In genomic region chr5:134113572-134113907, GRCh38 we compare ENCODE assay signal across 9 cellular contexts. TPM values are rescaled to one million over a fixed set of nuclear protein-coding genes. Genes with fewer than 3 reads are reported as not detected.
DNase-seq lines count a peak whose midpoint lies in the region; TF ChIP-seq lines count a peak whose summit lies in the region.
"Had no signal": no experiment of that assay in that cellular context is flagged by ENCODE, and none has a peak within 500 bp of the region (broad histone marks: within the 10 kb centered on the region; RNA-seq: fewer than 3 reads in every experiment).

No MANE protein-coding gene starts in this region.

- peaks cover 53% of the 10 kb centered on the region for H3K4me1 Mint-ChIP-seq in nephron progenitor cell

- H3K27ac ChIP-seq in left ventricle myocardium inferior (replicated peaks): no peak overlapping the region
- no peak overlapping the region for H3K27ac ChIP-seq in right atrium auricular region
- H3K27ac ChIP-seq in coronary artery: no peak overlapping the region
- H3K27ac ChIP-seq in vagina: no peak overlapping the region
- no peak overlapping the region for H3K27ac ChIP-seq in substantia nigra (ENCODE audit: low read depth, low read length, poor library complexity, severe bottlenecking)

- H3K27ac Mint-ChIP-seq in nephron progenitor cell: no peak overlapping the region

- H3K36me3 ChIP-seq in left ventricle myocardium inferior (no peaks in the 10 kb centered on the region), right atrium auricular region (no peaks in the 10 kb centered on the region), vagina (no peaks in the 10 kb centered on the region)

- TF ChIP-seq POLR2A in vagina (IDR thresholded peaks at IDR 0.05): no peak

- peaks cover 32% of the 10 kb centered on the region for H3K4me1 ChIP-seq in left ventricle myocardium inferior
- H3K4me1 ChIP-seq in right atrium auricular region: peaks cover 0 to 24% of the 10 kb centered on the region in 2 donors
- peaks cover 24% of the 10 kb centered on the region for H3K4me1 ChIP-seq in vagina

- intact Hi-C loops in left ventricle myocardium inferior (cut with micrococcal nuclease): no loop called here
- intact Hi-C loops in vagina (cut with DNase I): no loop called here

- no peak for DNase-seq in left ventricle myocardium inferior
- DNase-seq in right atrium auricular region (ENCODE audit: low spot score): no peak
- no peak for DNase-seq in coronary artery (ENCODE audit: low spot score)
- peak; percentile 23 for DNase-seq in nephron progenitor cell
- DNase-seq in vagina (ENCODE audit: extremely low spot score in 2 of 2): no peak
- DNase-seq in stimulated activated naive CD4-positive, alpha-beta T cell treated with Interleukin-2 at 50 U/mL for 16 hours (lab: John Stamatoyannopoulos, UW): no peak
- DNase-seq in substantia nigra (lab: John Stamatoyannopoulos, UW): no peak
- DNase-seq in effector CD8-positive, alpha-beta T cell (lab: John Stamatoyannopoulos, UW): no peak

- H3K4me3 Mint-ChIP-seq in nephron progenitor cell: peak overlapping the region; percentile 86

- H3K36me3 Mint-ChIP-seq in nephron progenitor cell (ENCODE audit: low read depth): no peaks in the 10 kb centered on the region

- peaks cover 22% of the 10 kb centered on the region for H3K27me3 Mint-ChIP-seq in nephron progenitor cell (ENCODE audit: low read depth, poor library complexity)

- H3K27me3 ChIP-seq in left ventricle myocardium inferior (ENCODE audit: low read depth): peaks cover 30% of the 10 kb centered on the region
- H3K27me3 ChIP-seq in right atrium auricular region: no peaks in the 10 kb centered on the region
- no peaks in the 10 kb centered on the region for H3K27me3 ChIP-seq in vagina
- H3K27me3 ChIP-seq: SJSA1 had no signal

- H3K9me3 ChIP-seq in left ventricle myocardium inferior (replicated peaks) (no peaks in the 10 kb centered on the region), right atrium auricular region (no peaks in the 10 kb centered on the region), vagina (no peaks in the 10 kb centered on the region)
- H3K9me3 ChIP-seq: SJSA1 had no signal

- TF ChIP-seq CTCF in left ventricle myocardium inferior (IDR thresholded peaks at IDR 0.05; ENCODE audit: borderline replicate concordance) (no peak), right atrium auricular region (IDR thresholded peaks at IDR 0.05) (no peak), coronary artery (IDR thresholded peaks at IDR 0.05) (no peak), nephron progenitor cell (IDR thresholded peaks at IDR 0.05) (no peak), vagina (IDR thresholded peaks at IDR 0.05) (no peak)

- H3K9me3 Mint-ChIP-seq in nephron progenitor cell: no peaks in the 10 kb centered on the region

- H3K4me3 ChIP-seq in left ventricle myocardium inferior (peak overlapping the region; percentile 74), right atrium auricular region (peak overlapping the region in 1 of 2 donors; percentile 62), coronary artery (peak overlapping the region; percentile 74), vagina (peak overlapping the region; percentile 53 to 66)

RNA-seq across cellular contexts. Expression of gene TCF7, which starts 0.9 kb away (rescaled TPM):
- total RNA-seq in left ventricle myocardium inferior (3.0 TPM), right atrium auricular region (1 to 10 TPM; 1.3 to 1.7 TPM), vagina (1.7 TPM)
